ENCODE assay signal across 9 cellular contexts in the genomic region with DNA sequence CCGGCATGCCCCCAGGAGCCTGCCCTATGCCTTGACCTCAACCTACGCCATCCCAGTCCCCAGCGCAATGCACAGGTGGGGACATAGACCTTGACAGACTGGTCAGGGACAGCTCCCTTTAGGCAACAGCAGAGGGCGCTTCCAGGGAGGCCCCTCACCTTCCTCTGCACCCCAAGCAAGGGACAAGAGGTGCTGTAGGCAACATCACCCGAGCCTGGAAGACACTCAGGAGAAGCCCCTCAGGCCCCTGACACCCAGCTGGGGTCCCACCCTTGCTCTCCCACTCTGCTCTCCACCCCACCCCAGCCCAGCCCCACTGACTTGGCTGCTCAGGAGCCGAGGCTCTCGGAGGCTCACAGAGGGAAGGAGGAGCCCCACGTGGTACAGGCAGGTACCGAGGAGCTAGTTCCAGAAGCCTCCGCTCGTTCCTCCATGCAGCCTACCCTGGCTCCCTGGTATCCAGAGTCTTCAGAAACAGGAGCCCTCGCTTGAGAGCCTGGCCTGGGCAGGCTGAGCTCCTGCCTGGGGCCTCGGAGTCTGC. TPM values are rescaled to one million over a fixed set of nuclear protein-coding genes. Genes with fewer than 3 reads are reported as not detected.
DNase-seq lines count a peak whose midpoint lies in the region; ATAC-seq, FAIRE-seq and TF ChIP-seq lines count a peak whose summit lies in the region.
"Had no signal": no experiment of that assay in that cellular context is flagged by ENCODE, and none has a peak within 500 bp of the region (broad histone marks: within the 10 kb centered on the region; RNA-seq: fewer than 3 reads in every experiment).

No MANE protein-coding gene starts in this region.

- H3K27me3 ChIP-seq in SK-N-SH (ENCODE audit: insufficient read depth): peaks cover 44% of the 10 kb centered on the region
- H3K27me3 ChIP-seq in transverse colon: peaks cover 80% of the 10 kb centered on the region

- intact Hi-C loops in left ventricle myocardium superior (cut with micrococcal nuclease) (no loop called here), transverse colon (cut with DNase I; ENCODE audit: low total_unique reads) (no loop called here)

- H3K4me3 ChIP-seq in SK-N-SH (ENCODE audit: low read depth in 2 of 2, low read length in 1 of 2) (no peak overlapping the region; a peak in 1 of 4 replicates), transverse colon (no peak overlapping the region)

- H3K9ac ChIP-seq in SK-N-SH: no peak overlapping the region

- TF ChIP-seq POLR2A in transverse colon (IDR thresholded peaks at IDR 0.05): no peak

- no peaks in the 10 kb centered on the region for H3K9me2 ChIP-seq in SK-N-SH

- no peaks in the 10 kb centered on the region for H3K79me2 ChIP-seq in SK-N-SH (ENCODE audit: insufficient read depth)

- no peak overlapping the region for H2AFZ ChIP-seq in SK-N-SH (ENCODE audit: low read depth)

- peak; percentile 33; the same call in 1 of the 2 replicates for TF ChIP-seq RAD21 in SK-N-SH (IDR thresholded peaks at IDR 0.05; ENCODE audit: low read length)

- no peaks in the 10 kb centered on the region for H4K20me1 ChIP-seq in SK-N-SH (ENCODE audit: insufficient read depth)

- no peak overlapping the region for H3K27ac ChIP-seq in SK-N-SH (ENCODE audit: low read depth in 2 of 2, low read length in 1 of 2)
- no peak overlapping the region for H3K27ac ChIP-seq in transverse colon

- H3K4me2 ChIP-seq in SK-N-SH: no peak overlapping the region

- TF ChIP-seq CTCF in D721Med (IDR thresholded peaks at IDR 0.05; ENCODE audit: insufficient read depth, missing control alignments) (peak; percentile 45), SK-N-SH (IDR thresholded peaks at IDR 0.05) (peak; percentile 40), transverse colon (IDR thresholded peaks at IDR 0.05) (peak in 3 of 5 experiments; percentile 21 to 37 (median 28))

- H3K4me1 ChIP-seq in SK-N-SH (ENCODE audit: control insufficient read depth in 1 of 2, insufficient read depth in 2 of 2, low read depth in 1 of 2, low read length in 1 of 2) (no peaks in the 10 kb centered on the region; a peak in 1 of 4 replicates), transverse colon (peaks cover 0 to 10% (median 2%) of the 10 kb centered on the region in 4 donors)

- POLR2A ChIA-PET in SK-N-SH (lab: Yijun Ruan, JAX): no interaction called here

- in situ Hi-C loops in transverse colon (cut with MboI; ENCODE audit: low pct_ligation_motif_present in 1 of 4, low pct_unique_long_range_greater_than_20kb in 1 of 4, low sequenced_read_pairs in 3 of 4): no loop called here

- 23% methylated on average over 6 of the region's 13 CpGs for WGBS in SK-N-SH (ENCODE audit: low lambda C conversion rate)
- 13% methylated on average over 11 of the region's 13 CpGs; no CpG with 5 or more reads in 1 of the 2 donors for WGBS in transverse colon (ENCODE audit: low coverage in 1 of 2), 2 donors

- H3K36me3 ChIP-seq in SK-N-SH (replicated peaks in 1 of 2; ENCODE audit: control insufficient read depth in 1 of 2, insufficient read depth in 2 of 2, low read length in 1 of 2): no peaks in the 10 kb centered on the region
- no peaks in the 10 kb centered on the region for H3K36me3 ChIP-seq in transverse colon

- no peaks in the 10 kb centered on the region for H3K9me3 ChIP-seq in SK-N-SH
- H3K9me3 ChIP-seq in transverse colon: no peaks in the 10 kb centered on the region

- CTCF ChIA-PET in SK-N-SH (lab: Yijun Ruan, JAX): interaction anchor here (0.6 to 2.4 kb wide), 21 partner anchors 9 to 512 kb away, joined by 3 to 17 read pairs (median 3); no protein-coding TSS in a partner anchor

- TF ChIP-seq EP300 in SK-N-SH (IDR thresholded peaks at IDR 0.05; ENCODE audit: borderline replicate concordance in 1 of 2, low read depth in 1 of 2, low read length in 1 of 2) (no peak), transverse colon (IDR thresholded peaks at IDR 0.05; ENCODE audit: low read depth) (no peak)

- peak; percentile 56 for DNase-seq in D721Med (ENCODE audit: insufficient read length, low spot score)
- DNase-seq in SK-N-SH: peak; percentile 67
- DNase-seq in left ventricle myocardium superior: no peak
- no peak for DNase-seq in transverse colon
- no peak for DNase-seq in activated gamma-delta T cell treated with Interleukin-2 at 50 U/mL for 16 hours
- DNase-seq in medulla oblongata (ENCODE audit: extremely low spot score): no peak
- no peak for DNase-seq in NCI-H524 treated with DMSO at 0.1 percent for 48 hours (lab: John Stamatoyannopoulos, UW)

- ATAC-seq in GM21737 (IDR thresholded peaks at IDR 0.05; ENCODE audit: unreplicated experiment) (peak; percentile 45), left ventricle myocardium superior (peak; percentile 28)

- no peaks in the 10 kb centered on the region for H3F3A ChIP-seq in SK-N-SH (replicated peaks; ENCODE audit: insufficient read depth)

- no peak for FAIRE-seq in D721Med (lab: Jason Lieb, UNC)
- FAIRE-seq: frontal cortex had no signal

TF ChIP-seq in SK-N-SH, 30 proteins besides CTCF, POLR2A, EP300 and RAD21:
- TF ChIP-seq, protein P1, sequence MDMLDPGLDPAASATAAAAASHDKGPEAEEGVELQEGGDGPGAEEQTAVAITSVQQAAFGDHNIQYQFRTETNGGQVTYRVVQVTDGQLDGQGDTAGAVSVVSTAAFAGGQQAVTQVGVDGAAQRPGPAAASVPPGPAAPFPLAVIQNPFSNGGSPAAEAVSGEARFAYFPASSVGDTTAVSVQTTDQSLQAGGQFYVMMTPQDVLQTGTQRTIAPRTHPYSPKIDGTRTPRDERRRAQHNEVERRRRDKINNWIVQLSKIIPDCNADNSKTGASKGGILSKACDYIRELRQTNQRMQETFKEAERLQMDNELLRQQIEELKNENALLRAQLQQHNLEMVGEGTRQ (IDR thresholded peaks at IDR 0.05; ENCODE audit: borderline replicate concordance, low read depth, low read length): no peak
- TF ChIP-seq, protein P2, sequence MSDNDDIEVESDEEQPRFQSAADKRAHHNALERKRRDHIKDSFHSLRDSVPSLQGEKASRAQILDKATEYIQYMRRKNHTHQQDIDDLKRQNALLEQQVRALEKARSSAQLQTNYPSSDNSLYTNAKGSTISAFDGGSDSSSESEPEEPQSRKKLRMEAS (IDR thresholded peaks at IDR 0.05; ENCODE audit: low read depth): no peak
- TF ChIP-seq TEAD4 (IDR thresholded peaks at IDR 0.05; ENCODE audit: borderline replicate concordance, insufficient read depth) (no peak), MEF2A (IDR thresholded peaks at IDR 0.05; ENCODE audit: borderline replicate concordance, low read depth) (no peak), RCOR1 (IDR thresholded peaks at IDR 0.05; ENCODE audit: low read length) (no peak), SMC3 (IDR thresholded peaks at IDR 0.05; ENCODE audit: low read depth, low read length) (peak; percentile 41)
- TF ChIP-seq, protein P3, sequence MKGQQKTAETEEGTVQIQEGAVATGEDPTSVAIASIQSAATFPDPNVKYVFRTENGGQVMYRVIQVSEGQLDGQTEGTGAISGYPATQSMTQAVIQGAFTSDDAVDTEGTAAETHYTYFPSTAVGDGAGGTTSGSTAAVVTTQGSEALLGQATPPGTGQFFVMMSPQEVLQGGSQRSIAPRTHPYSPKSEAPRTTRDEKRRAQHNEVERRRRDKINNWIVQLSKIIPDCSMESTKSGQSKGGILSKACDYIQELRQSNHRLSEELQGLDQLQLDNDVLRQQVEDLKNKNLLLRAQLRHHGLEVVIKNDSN (IDR thresholded peaks at IDR 0.05; ENCODE audit: borderline replicate concordance, low read depth): no peak

RNA-seq across cellular contexts. Expression of a gene that starts 2.4 kb away (rescaled TPM):
- polyA plus RNA-seq in SK-N-SH (2012; rRNA removed): not detected in 2 replicates
- not detected in 2 replicates for polyA plus RNA-seq in SK-N-SH (2012; cell fraction: cytosol; rRNA removed)
- not detected in 2 replicates for polyA plus RNA-seq in SK-N-SH (2012; cell fraction: nucleus; rRNA removed)
- total RNA-seq in left ventricle myocardium superior (not detected), transverse colon (not detected)
- total RNA-seq: frontal cortex had no signal

RNA-seq across cellular contexts. Expression of a gene that starts 56.7 kb away (rescaled TPM):
- 0.31 and 0.36 TPM in 2 replicates for polyA plus RNA-seq in SK-N-SH (2012; rRNA removed)
- polyA plus RNA-seq in SK-N-SH (2012; cell fraction: cytosol; rRNA removed): 0.26 and 0.31 TPM in 2 replicates
- polyA plus RNA-seq in SK-N-SH (2012; cell fraction: nucleus; rRNA removed): 0.50 and 0.67 TPM in 2 replicates
- total RNA-seq in left ventricle myocardium superior: 2.5 TPM
- 1 to 10 TPM; 1.2 to 4.0 (median 1.8) TPM for total RNA-seq in transverse colon

Comparison
In these comparisons a context has a peak if more than half of its experiments do, and no peak if none do; other contexts are left out.
1. DNase-seq: peak in D721Med (single experiment) and SK-N-SH (single experiment); none in left ventricle myocardium superior (single experiment), transverse colon (single experiment), activated gamma-delta T cell treated with Interleukin-2 at 50 U/mL for 16 hours (single experiment), medulla oblongata (single experiment) and NCI-H524 treated with DMSO at 0.1 percent for 48 hours (single experiment).
2. Peak in every context shown above with its lines, with median percentiles within 50 percentile points of each other: CTCF ChIP-seq.